Comparison of ENCODE assay signal across 5 cellular contexts in genomic region chr2:172762554-172762953, GRCh38. TPM values are rescaled to one million over a fixed set of nuclear protein-coding genes. Genes with fewer than 3 reads are reported as not detected.
"Had no signal": no experiment of that assay in that cellular context is flagged by ENCODE, and none has a peak within 500 bp of the region (broad histone marks: within the 10 kb centered on the region; RNA-seq: fewer than 3 reads in every experiment).

No MANE protein-coding gene starts in this region.

- DNase-seq: H9, HCEC 1CT had no signal

- ATAC-seq: GM23338 had no signal

- H3K4me3 ChIP-seq: GM23338 had no signal

- H3K4me2 ChIP-seq: GM23338 had no signal

- H2AFZ ChIP-seq: GM23338 had no signal

RNA-seq across cellular contexts. Expression of gene RAPGEF4, which starts 26.9 kb away (rescaled TPM):
- total RNA-seq: HT-29 had no signal
- polyA plus RNA-seq: IgD-negative memory B cell had no signal
